ENCODE assay signal across 25 cellular contexts in genomic region chr20:35504751-35505150, GRCh38. TPM values are rescaled to one million over a fixed set of nuclear protein-coding genes. Genes with fewer than 3 reads are reported as not detected.
DNase-seq lines count a peak whose midpoint lies in the region; ATAC-seq and TF ChIP-seq lines count a peak whose summit lies in the region.
"Had no signal": no experiment of that assay in that cellular context is flagged by ENCODE, and none has a peak within 500 bp of the region (broad histone marks: within the 10 kb centered on the region; RNA-seq: fewer than 3 reads in every experiment).

No MANE protein-coding gene starts in this region.

- peaks cover 58% of the 10 kb centered on the region for H3K36me3 Mint-ChIP-seq in activated CD4-positive, alpha-beta memory T cell treated with anti-CD3 and anti-CD28 coated beads for 36 hours
- H3K36me3 Mint-ChIP-seq in activated CD4-positive, alpha-beta memory T cell treated with anti-CD3 and anti-CD28 coated beads, Interleukin-2, amount 10 ng/mL, durations not matched to agents 7 days and 5 days (ENCODE audit: low read depth): peaks cover 82% of the 10 kb centered on the region
- peaks cover 38% of the 10 kb centered on the region for H3K36me3 Mint-ChIP-seq in natural killer cell treated with Interleukin-12 subunit alpha and Interleukin-12 subunit beta and Interleukin-15 and Interleukin-18, amount 100 ng/mL, for 72 hours

- peaks cover 26% of the 10 kb centered on the region for H3K4me1 Mint-ChIP-seq in activated CD4-positive, alpha-beta memory T cell treated with anti-CD3 and anti-CD28 coated beads for 36 hours (ENCODE audit: low read depth)
- peaks cover 36% of the 10 kb centered on the region for H3K4me1 Mint-ChIP-seq in activated CD4-positive, alpha-beta memory T cell treated with anti-CD3 and anti-CD28 coated beads, Interleukin-2, amount 10 ng/mL, durations not matched to agents 7 days and 5 days
- H3K4me1 Mint-ChIP-seq in natural killer cell treated with Interleukin-12 subunit alpha and Interleukin-12 subunit beta and Interleukin-15 and Interleukin-18, amount 100 ng/mL, for 72 hours (ENCODE audit: low read depth in 2 of 2): peaks cover 45 to 50% of the 10 kb centered on the region in 2 donors

- no peak overlapping the region for H2BK20ac ChIP-seq in IMR-90 (ENCODE audit: low read depth, low read length)

- H3K4me3 ChIP-seq in IMR-90 (ENCODE audit: insufficient read depth, low read depth, low read length) (no peak overlapping the region), adrenal gland (no peak overlapping the region)
- H3K4me3 ChIP-seq: GM23248, lung, ovary, upper lobe of right lung had no signal

- H3K9ac ChIP-seq in IMR-90 (ENCODE audit: low read depth, low read length): no peak overlapping the region
- H3K9ac ChIP-seq: GM23248 had no signal

- no peak overlapping the region for H4K5ac ChIP-seq in IMR-90 (ENCODE audit: low read depth, low read length)

- no peak for TF ChIP-seq RAD21 in IMR-90 (IDR thresholded peaks at IDR 0.05; ENCODE audit: low read length)

- 100% methylated on average over 1 of the region's 5 CpGs; no CpG with 5 or more reads in 1 of the 2 experiments for WGBS in IMR-90 (ENCODE audit: extremely low coverage in 2 of 2, insufficient read length in 1 of 2), 2 experiments
- 43 to 67% (median 65%) methylated on average over 4 to 5 of the region's 5 CpGs for WGBS in adrenal gland, 4 donors

- H3K4me3 Mint-ChIP-seq in activated CD4-positive, alpha-beta memory T cell treated with anti-CD3 and anti-CD28 coated beads for 36 hours: no peak overlapping the region
- no peak overlapping the region for H3K4me3 Mint-ChIP-seq in activated CD4-positive, alpha-beta memory T cell treated with anti-CD3 and anti-CD28 coated beads, Interleukin-2, amount 10 ng/mL, durations not matched to agents 7 days and 5 days
- no peak overlapping the region for H3K4me3 Mint-ChIP-seq in natural killer cell treated with Interleukin-12 subunit alpha and Interleukin-12 subunit beta and Interleukin-15 and Interleukin-18, amount 100 ng/mL, for 72 hours
- H3K4me3 Mint-ChIP-seq: activated B cell treated with CpG ODN at 0.5 μM for 24 hours, CD14-positive monocyte had no signal

- peaks cover 7% of the 10 kb centered on the region; the same call in 1 of the 2 replicates for H3K4me1 ChIP-seq in IMR-90 (ENCODE audit: control insufficient read depth, insufficient read depth, low read length)
- peaks cover 0 to 16% of the 10 kb centered on the region in 2 donors for H3K4me1 ChIP-seq in adrenal gland (replicated peaks in 1 of 2)
- H3K4me1 ChIP-seq: upper lobe of right lung had no signal

- no peak overlapping the region for H3K4me2 ChIP-seq in IMR-90 (ENCODE audit: low read depth, low read length)

- H3K4ac ChIP-seq in IMR-90 (ENCODE audit: low read depth, low read length): no peak overlapping the region

- H3K9me3 ChIP-seq in IMR-90 (ENCODE audit: control insufficient read depth, insufficient read depth, low read length) (no peaks in the 10 kb centered on the region), adrenal gland (replicated peaks in 1 of 3) (no peaks in the 10 kb centered on the region)
- H3K9me3 ChIP-seq: ovary, upper lobe of right lung had no signal

- H3K36me3 ChIP-seq in IMR-90 (ENCODE audit: control insufficient read depth, insufficient read depth, low read length) (peaks cover 72% of the 10 kb centered on the region), adrenal gland (replicated peaks in 1 of 2) (peaks cover 0 to 63% of the 10 kb centered on the region in 2 donors)
- H3K36me3 ChIP-seq: ovary had no signal

- no peaks in the 10 kb centered on the region for H3K9me3 Mint-ChIP-seq in activated CD4-positive, alpha-beta memory T cell treated with anti-CD3 and anti-CD28 coated beads for 36 hours
- H3K9me3 Mint-ChIP-seq in activated CD4-positive, alpha-beta memory T cell treated with anti-CD3 and anti-CD28 coated beads, Interleukin-2, amount 10 ng/mL, durations not matched to agents 7 days and 5 days: no peaks in the 10 kb centered on the region
- H3K9me3 Mint-ChIP-seq in natural killer cell treated with Interleukin-12 subunit alpha and Interleukin-12 subunit beta and Interleukin-15 and Interleukin-18, amount 100 ng/mL, for 72 hours: no peaks in the 10 kb centered on the region
- H3K9me3 Mint-ChIP-seq: activated B cell treated with CpG ODN at 0.5 μM for 24 hours had no signal

- no peak for TF ChIP-seq CTCF in IMR-90 (conservative IDR thresholded peaks at IDR 0.05; ENCODE audit: low read depth, low read length)
- TF ChIP-seq CTCF in adrenal gland (IDR thresholded peaks at IDR 0.05): no peak

- no peak overlapping the region for H4K8ac ChIP-seq in IMR-90 (ENCODE audit: low read depth in 2 of 2, low read length in 2 of 2)

- peak overlapping the region; percentile 40 for H3K27ac Mint-ChIP-seq in activated CD4-positive, alpha-beta memory T cell treated with anti-CD3 and anti-CD28 coated beads for 36 hours
- no peak overlapping the region for H3K27ac Mint-ChIP-seq in activated CD4-positive, alpha-beta memory T cell treated with anti-CD3 and anti-CD28 coated beads, Interleukin-2, amount 10 ng/mL, durations not matched to agents 7 days and 5 days
- peak overlapping the region; percentile 67 to 80 for H3K27ac Mint-ChIP-seq in natural killer cell treated with Interleukin-12 subunit alpha and Interleukin-12 subunit beta and Interleukin-15 and Interleukin-18, amount 100 ng/mL, for 72 hours
- H3K27ac Mint-ChIP-seq: activated B cell treated with CpG ODN at 0.5 μM for 24 hours had no signal

- CTCF ChIA-PET in activated CD4-positive, alpha-beta memory T cell treated with anti-CD3 and anti-CD28 coated beads for 36 hours (lab: Charles Lee): no interaction called here
- CTCF ChIA-PET in activated CD4-positive, alpha-beta memory T cell treated with anti-CD3 and anti-CD28 coated beads, Interleukin-2, amount 10 ng/mL, durations not matched to agents 7 days and 5 days (lab: Charles Lee): no interaction called here
- CTCF ChIA-PET in IMR-90 (lab: Yijun Ruan, JAX): no interaction called here

- peak overlapping the region; percentile 79 for H2AK9ac ChIP-seq in IMR-90 (replicated peaks; ENCODE audit: low read depth, low read length, poor library complexity)

- no peak overlapping the region for H3K14ac ChIP-seq in IMR-90 (replicated peaks; ENCODE audit: low read depth, low read length)

- no peak for DNase-seq in activated CD4-positive, alpha-beta memory T cell treated with anti-CD3 and anti-CD28 coated beads for 36 hours
- DNase-seq in activated CD4-positive, alpha-beta memory T cell treated with anti-CD3 and anti-CD28 coated beads, Interleukin-2, amount 10 ng/mL, durations not matched to agents 7 days and 5 days: no peak
- DNase-seq in IMR-90 (no peak), adrenal gland (peak in 4 of 7 donors; percentile 37 to 54 (median 44)), SHP77 treated with DMSO at 0.1 percent for 48 hours (lab: John Stamatoyannopoulos, UW) (no peak), NCI-H1092 (lab: John Stamatoyannopoulos, UW) (no peak)
- no peak for DNase-seq in natural killer cell treated with Interleukin-12 subunit alpha and Interleukin-12 subunit beta and Interleukin-15 and Interleukin-18, amount 100 ng/mL, for 72 hours (ENCODE audit: low spot score)
- DNase-seq: 8988T; activated B cell treated with CpG ODN at 0.5 μM for 24 hours; activated gamma-delta T cell; GM23248; NCI-H1048; NCI-H774; stimulated activated CD4-positive, alpha-beta T cell treated with anti-CD3 and anti-CD28 coated beads, Interleukin-15, amount 100 ng/mL, for 24 hours; stimulated activated CD4-positive, alpha-beta T cell treated with anti-CD3 and anti-CD28 coated beads, Interleukin-4, amount 100 ng/mL, for 4 hours; T-helper 1 cell; upper lobe of right lung had no signal

- ATAC-seq in IMR-90 (ENCODE audit: low read depth): no peak
- ATAC-seq in natural killer cell treated with Interleukin-12 subunit alpha and Interleukin-12 subunit beta and Interleukin-15 and Interleukin-18, amount 100 ng/mL, for 72 hours: no peak
- ATAC-seq in esophagus mucosa: no peak
- ATAC-seq: upper lobe of right lung had no signal

- BruUV-seq in IMR-90 (replicated peaks; lab: Mats Ljungman, UMichigan): no TSS peak

- in situ Hi-C loops in IMR-90 (cut with MboI; ENCODE audit: low sequenced_read_pairs): loop anchor here (25.0 kb wide), 1 partner anchor 408 kb away; no protein-coding TSS in a partner anchor

- H3K27me3 Mint-ChIP-seq in activated CD4-positive, alpha-beta memory T cell treated with anti-CD3 and anti-CD28 coated beads for 36 hours: no peaks in the 10 kb centered on the region
- no peaks in the 10 kb centered on the region for H3K27me3 Mint-ChIP-seq in activated CD4-positive, alpha-beta memory T cell treated with anti-CD3 and anti-CD28 coated beads, Interleukin-2, amount 10 ng/mL, durations not matched to agents 7 days and 5 days
- no peaks in the 10 kb centered on the region for H3K27me3 Mint-ChIP-seq in natural killer cell treated with Interleukin-12 subunit alpha and Interleukin-12 subunit beta and Interleukin-15 and Interleukin-18, amount 100 ng/mL, for 72 hours
- H3K27me3 Mint-ChIP-seq: activated B cell treated with CpG ODN at 0.5 μM for 24 hours had no signal

- no peak overlapping the region for H2BK120ac ChIP-seq in IMR-90 (ENCODE audit: low read depth, low read length)

- POLR2A ChIA-PET in activated CD4-positive, alpha-beta memory T cell treated with anti-CD3 and anti-CD28 coated beads for 36 hours (lab: Charles Lee): no interaction called here
- POLR2A ChIA-PET in activated CD4-positive, alpha-beta memory T cell treated with anti-CD3 and anti-CD28 coated beads, Interleukin-2, amount 10 ng/mL, durations not matched to agents 7 days and 5 days (lab: Charles Lee): interaction anchor here (1.0 to 2.2 kb wide), 2 partner anchors 11 to 14 kb away, joined by 3 to 17 read pairs; no protein-coding TSS in a partner anchor
- POLR2A ChIA-PET in IMR-90 (lab: Charles Lee; ENCODE audit: unreplicated experiment): no interaction called here

- H3K27ac ChIP-seq in IMR-90 (ENCODE audit: insufficient read depth, low read length): no peak overlapping the region
- no peak overlapping the region for H3K27ac ChIP-seq in adrenal gland
- H3K27ac ChIP-seq: GM23248, ovary, upper lobe of right lung had no signal

- dilution Hi-C loops in IMR-90 (cut with HindIII; ENCODE audit: low sequenced_read_pairs, unreplicated experiment): no loop called here

- H3K23ac ChIP-seq in IMR-90 (ENCODE audit: low read depth, low read length): no peak overlapping the region

- no peak for TF ChIP-seq POLR2A in IMR-90 (IDR thresholded peaks at IDR 0.05; ENCODE audit: low read depth, low read length)
- TF ChIP-seq POLR2A in adrenal gland (IDR thresholded peaks at IDR 0.05): no peak

- H3K27me3 ChIP-seq in IMR-90 (ENCODE audit: control insufficient read depth, insufficient read depth, low read length) (no peaks in the 10 kb centered on the region), adrenal gland (no peaks in the 10 kb centered on the region)
- H3K27me3 ChIP-seq: ovary, upper lobe of right lung had no signal

- H3K18ac ChIP-seq in IMR-90 (ENCODE audit: low read depth, low read length): no peak overlapping the region

- H2BK5ac ChIP-seq in IMR-90 (ENCODE audit: low read depth, low read length, poor library complexity, severe bottlenecking): no peak overlapping the region

- no peak overlapping the region for H2AFZ ChIP-seq in IMR-90 (replicated peaks; ENCODE audit: low read length, poor library complexity)
- H2AFZ ChIP-seq: GM23248 had no signal

- H3K9me1 ChIP-seq in IMR-90 (ENCODE audit: insufficient read depth, low read length): peaks cover 16% of the 10 kb centered on the region

- peaks cover 0 to 19% of the 10 kb centered on the region in 2 experiments; a peak in 2 of 4 replicates for H3K79me1 ChIP-seq in IMR-90 (ENCODE audit: low read depth in 1 of 2, low read length in 2 of 2)

- intact Hi-C loops in activated CD4-positive, alpha-beta memory T cell treated with anti-CD3 and anti-CD28 coated beads for 36 hours (cut with micrococcal nuclease): no loop called here
- intact Hi-C loops in IMR-90 (cut with micrococcal nuclease) (no loop called here), adrenal gland (cut with DNase I) (no loop called here)

- H4K91ac ChIP-seq in IMR-90 (ENCODE audit: insufficient read depth, low read depth, low read length): no peak overlapping the region

- H2BK15ac ChIP-seq in IMR-90 (ENCODE audit: low read depth, low read length): no peak overlapping the region

- no peak overlapping the region for H3K56ac ChIP-seq in IMR-90 (ENCODE audit: extremely low read depth, insufficient read depth, low read length)

- H4K20me1 ChIP-seq in IMR-90 (ENCODE audit: insufficient read depth, low read length): peaks cover 26% of the 10 kb centered on the region

- no peak overlapping the region for H2AK5ac ChIP-seq in IMR-90 (ENCODE audit: low read depth, low read length)

RNA-seq across cellular contexts. Expression of gene C20orf173, which starts 24.7 kb away (rescaled TPM):
- total RNA-seq in activated CD4-positive, alpha-beta memory T cell treated with anti-CD3 and anti-CD28 coated beads for 36 hours: not detected
- total RNA-seq in activated CD4-positive, alpha-beta memory T cell treated with anti-CD3 and anti-CD28 coated beads, Interleukin-2, amount 10 ng/mL, durations not matched to agents 7 days and 5 days: not detected
- not detected in 2 replicates for total RNA-seq in IMR-90 (2012; rRNA removed)
- not detected in 2 replicates for polyA plus RNA-seq in IMR-90 (2012; rRNA removed)
- polyA plus RNA-seq in IMR-90 (2012; cell fraction: cytosol; rRNA removed): not detected in 2 replicates
- not detected in 2 replicates for polyA plus RNA-seq in IMR-90 (2012; cell fraction: nucleus; rRNA removed; ENCODE audit: low replicate concordance)
- not detected for total RNA-seq in adrenal gland
- not detected for polyA plus RNA-seq in adrenal gland
- not detected for total RNA-seq in natural killer cell treated with Interleukin-12 subunit alpha and Interleukin-12 subunit beta and Interleukin-15 and Interleukin-18, amount 100 ng/mL, for 72 hours
- not detected for total RNA-seq in esophagus mucosa
- total RNA-seq: activated B cell treated with CpG ODN at 0.5 μM for 24 hours, endothelial cell of umbilical vein, GM23248, lung, mononuclear cell, ovary, temporal lobe, upper lobe of right lung had no signal
- polyA plus RNA-seq: CD14-positive monocyte, endothelial cell of umbilical vein, GM23248, lung, neural cell, ovary had no signal

RNA-seq across cellular contexts. Expression of gene ERGIC3, which starts 37.1 kb away (rescaled TPM):
- total RNA-seq in activated CD4-positive, alpha-beta memory T cell treated with anti-CD3 and anti-CD28 coated beads for 36 hours: 100 to 1,000 TPM; 109 to 120 TPM
- 100 to 1,000 TPM; 126 TPM for total RNA-seq in activated CD4-positive, alpha-beta memory T cell treated with anti-CD3 and anti-CD28 coated beads, Interleukin-2, amount 10 ng/mL, durations not matched to agents 7 days and 5 days
- total RNA-seq in IMR-90 (2012; rRNA removed) (438 and 487 TPM in 2 replicates), adrenal gland (100 to 1,000 TPM; 233 to 377 (median 271) TPM), esophagus mucosa (168 TPM)
- polyA plus RNA-seq in IMR-90 (2012; rRNA removed) (434 and 437 TPM in 2 replicates), adrenal gland (100 to 1,000 TPM; 217 to 351 (median 221) TPM)
- polyA plus RNA-seq in IMR-90 (2012; cell fraction: cytosol; rRNA removed): 372 and 430 TPM in 2 replicates
- polyA plus RNA-seq in IMR-90 (2012; cell fraction: nucleus; rRNA removed; ENCODE audit: low replicate concordance): 321 and 334 TPM in 2 replicates
- total RNA-seq in natural killer cell treated with Interleukin-12 subunit alpha and Interleukin-12 subunit beta and Interleukin-15 and Interleukin-18, amount 100 ng/mL, for 72 hours: 100 to 1,000 TPM; 129 to 164 TPM

RNA-seq across cellular contexts. Expression of gene CEP250, which starts 49.4 kb away (rescaled TPM):
- total RNA-seq in activated CD4-positive, alpha-beta memory T cell treated with anti-CD3 and anti-CD28 coated beads for 36 hours: 10 to 100 TPM; 47.2 to 60.8 TPM
- total RNA-seq in activated CD4-positive, alpha-beta memory T cell treated with anti-CD3 and anti-CD28 coated beads, Interleukin-2, amount 10 ng/mL, durations not matched to agents 7 days and 5 days: 10 to 100 TPM; 70.3 to 71.2 TPM
- total RNA-seq in IMR-90 (2012; rRNA removed): 35.1 and 38.3 TPM in 2 replicates
- 22.7 and 23.9 TPM in 2 replicates for polyA plus RNA-seq in IMR-90 (2012; rRNA removed)
- 8.2 and 10.3 TPM in 2 replicates for polyA plus RNA-seq in IMR-90 (2012; cell fraction: cytosol; rRNA removed)
- polyA plus RNA-seq in IMR-90 (2012; cell fraction: nucleus; rRNA removed; ENCODE audit: low replicate concordance): 24.6 and 37.5 TPM in 2 replicates
- 10 to 100 TPM; 23.5 to 36.9 (median 27.3) TPM for total RNA-seq in adrenal gland
- polyA plus RNA-seq in adrenal gland: 10 to 100 TPM; 12.6 to 49.8 (median 15.2) TPM
- 10 to 100 TPM; 67.5 to 90.0 TPM for total RNA-seq in natural killer cell treated with Interleukin-12 subunit alpha and Interleukin-12 subunit beta and Interleukin-15 and Interleukin-18, amount 100 ng/mL, for 72 hours
- total RNA-seq in esophagus mucosa: 13.6 TPM

Comparison
In these comparisons a context has a peak if more than half of its experiments do, and no peak if none do; other contexts are left out.
1. DNase-seq: peak in adrenal gland (4 of 7); none in activated CD4-positive, alpha-beta memory T cell treated with anti-CD3 and anti-CD28 coated beads for 36 hours (single experiment), activated CD4-positive, alpha-beta memory T cell treated with anti-CD3 and anti-CD28 coated beads, Interleukin-2, amount 10 ng/mL, durations not matched to agents 7 days and 5 days (single experiment), IMR-90 (single experiment), natural killer cell treated with Interleukin-12 subunit alpha and Interleukin-12 subunit beta and Interleukin-15 and Interleukin-18, amount 100 ng/mL, for 72 hours (single experiment), SHP77 treated with DMSO at 0.1 percent for 48 hours (single experiment) and NCI-H1092 (single experiment).